21 cellular contexts compared by ENCODE assay signal in the genomic region with DNA sequence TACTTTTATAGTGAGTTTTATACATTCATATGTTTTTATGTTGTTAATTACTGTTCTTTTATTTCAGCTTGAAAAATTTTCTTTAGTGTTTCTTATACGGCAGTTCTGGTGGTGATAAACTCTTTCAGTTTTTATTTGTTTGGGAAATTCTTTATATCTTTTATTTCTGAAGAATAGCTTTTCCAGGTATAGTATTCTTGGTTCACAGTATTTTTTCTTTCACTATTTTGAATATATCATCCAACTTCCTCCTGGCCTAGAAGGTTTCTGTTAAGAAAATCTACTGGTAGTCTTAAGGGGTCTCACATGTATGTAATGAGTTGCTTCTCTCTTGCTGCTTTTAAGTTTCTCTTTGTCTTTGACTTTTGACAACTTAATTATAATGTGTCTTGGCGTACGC.
"Had no signal": no experiment of that assay in that cellular context is flagged by ENCODE, and none has a peak within 500 bp of the region (broad histone marks: within the 10 kb centered on the region; RNA-seq: fewer than 3 reads in every experiment).

No MANE protein-coding gene starts in this region.

- DNase-seq: dermis blood vessel endothelial cell; dorsolateral prefrontal cortex; effector CD4-positive, alpha-beta T cell; effector memory CD4-positive, alpha-beta T cell; foreskin keratinocyte; heart left ventricle; hypothalamus; immature natural killer cell; islet precursor cell; kidney; kidney glomerular epithelial cell; left lung; left ventricle myocardium superior; lower lobe of right lung; mesenchymal stem cell; mucosa of descending colon had no signal

- H3K4me3 ChIP-seq: coronary artery, dorsolateral prefrontal cortex, esophagus muscularis mucosa, gastroesophageal sphincter, heart left ventricle, hepatocyte, left lung, lower lobe of right lung, mucosa of descending colon had no signal

- H3K27me3 ChIP-seq: dorsolateral prefrontal cortex, esophagus muscularis mucosa, foreskin keratinocyte, gastroesophageal sphincter, hepatocyte, left lung had no signal

- H3K27ac ChIP-seq: coronary artery, dorsolateral prefrontal cortex, esophagus muscularis mucosa, foreskin keratinocyte, gastroesophageal sphincter, heart left ventricle, hepatocyte, left lung, lower lobe of right lung had no signal

- FAIRE-seq: endothelial cell of umbilical vein had no signal

- ATAC-seq: foreskin keratinocyte, gastroesophageal sphincter, heart left ventricle, left lung, left ventricle myocardium superior, lower lobe of right lung, mucosa of descending colon had no signal

- H3K36me3 ChIP-seq: esophagus muscularis mucosa, gastroesophageal sphincter, heart left ventricle, left lung, lower lobe of right lung had no signal

- H3K4me1 ChIP-seq: esophagus muscularis mucosa, foreskin keratinocyte, gastroesophageal sphincter, heart left ventricle, left lung, lower lobe of right lung had no signal
